ENCODE assay signal across 16 cellular contexts in genomic region chr11:14669958-14670357, GRCh38. TPM values are rescaled to one million over a fixed set of nuclear protein-coding genes. Genes with fewer than 3 reads are reported as not detected.
DNase-seq lines count a peak whose midpoint lies in the region; ATAC-seq and TF ChIP-seq lines count a peak whose summit lies in the region.
"Had no signal": no experiment of that assay in that cellular context is flagged by ENCODE, and none has a peak within 500 bp of the region (broad histone marks: within the 10 kb centered on the region; RNA-seq: fewer than 3 reads in every experiment).

No MANE protein-coding gene starts in this region.

- ATAC-seq in stimulated activated naive CD8-positive, alpha-beta T cell treated with anti-CD3 and anti-CD28 coated beads, Interleukin-15, amount 100 ng/mL, for 72 hours: peak; percentile 38
- ATAC-seq in stimulated activated naive CD8-positive, alpha-beta T cell treated with anti-CD3 and anti-CD28 coated beads, Interleukin-15, Interleukin-2, amounts not matched to agents 100 U/mL and 50 U/mL, for 24 hours: no peak
- ATAC-seq in left lobe of liver (peak; percentile 63), omental fat pad (ENCODE audit: low FRiP score) (no peak), HG02610 (IDR thresholded peaks at IDR 0.05; ENCODE audit: unreplicated experiment) (no peak)

- peaks cover 59% of the 10 kb centered on the region for H3K4me1 Mint-ChIP-seq in stimulated activated naive CD8-positive, alpha-beta T cell treated with anti-CD3 and anti-CD28 coated beads, Interleukin-15, amount 100 ng/mL, for 72 hours
- H3K4me1 Mint-ChIP-seq in activated naive CD8-positive, alpha-beta T cell (ENCODE audit: low read depth): peaks cover 60% of the 10 kb centered on the region

- H3K36me3 Mint-ChIP-seq in activated naive CD8-positive, alpha-beta T cell: peaks cover 32% of the 10 kb centered on the region

- no peak for TF ChIP-seq CTCF in omental fat pad (IDR thresholded peaks at IDR 0.05)

- H3K27me3 Mint-ChIP-seq in stimulated activated naive CD8-positive, alpha-beta T cell treated with anti-CD3 and anti-CD28 coated beads, Interleukin-15, amount 100 ng/mL, for 72 hours: no peaks in the 10 kb centered on the region
- H3K27me3 Mint-ChIP-seq in activated naive CD8-positive, alpha-beta T cell: no peaks in the 10 kb centered on the region

- H3K9me3 Mint-ChIP-seq in stimulated activated naive CD8-positive, alpha-beta T cell treated with anti-CD3 and anti-CD28 coated beads, Interleukin-15, amount 100 ng/mL, for 72 hours: peaks cover 5 to 8% of the 10 kb centered on the region in 2 donors
- H3K9me3 Mint-ChIP-seq in activated naive CD8-positive, alpha-beta T cell (ENCODE audit: low read depth): peaks cover 3% of the 10 kb centered on the region

- no peak overlapping the region for H3K4me3 Mint-ChIP-seq in stimulated activated naive CD8-positive, alpha-beta T cell treated with anti-CD3 and anti-CD28 coated beads, Interleukin-15, amount 100 ng/mL, for 72 hours
- H3K4me3 Mint-ChIP-seq in activated naive CD8-positive, alpha-beta T cell: no peak overlapping the region
- H3K4me3 Mint-ChIP-seq: H9 had no signal

- no peak for DNase-seq in stimulated activated naive CD8-positive, alpha-beta T cell treated with anti-CD3 and anti-CD28 coated beads, Interleukin-15, amount 100 ng/mL, for 72 hours
- no peak for DNase-seq in stimulated activated naive CD8-positive, alpha-beta T cell treated with anti-CD3 and anti-CD28 coated beads, Interleukin-15, Interleukin-2, amounts not matched to agents 100 U/mL and 50 U/mL, for 24 hours
- DNase-seq in left lobe of liver (ENCODE audit: low spot score) (no peak), omental fat pad (ENCODE audit: low spot score) (no peak), NCI-H226 (no peak)
- DNase-seq: H9, MV-4-11, NCI-H1417, NCI-H187 treated with DMSO at 0.1 percent for 48 hours, NCI-H446, NCI-H69, OCI-M1, RPMI8226, SIG-M5 had no signal

- peak overlapping the region in 1 of 2 donors; percentile 66 for H3K27ac Mint-ChIP-seq in stimulated activated naive CD8-positive, alpha-beta T cell treated with anti-CD3 and anti-CD28 coated beads, Interleukin-15, amount 100 ng/mL, for 72 hours
- peak overlapping the region; percentile 54 for H3K27ac Mint-ChIP-seq in activated naive CD8-positive, alpha-beta T cell
- H3K27ac Mint-ChIP-seq: H9 had no signal

RNA-seq across cellular contexts. Expression of gene PDE3B, which starts 26.4 kb away (rescaled TPM):
- total RNA-seq in left lobe of liver (41.1 TPM), omental fat pad (100 to 1,000 TPM in 1 of 4 donors, 10 to 100 TPM in 3; 83.7 to 194 (median 94.5) TPM)

Comparison
In these comparisons a context has a peak if more than half of its experiments do, and no peak if none do; other contexts are left out.
1. ATAC-seq: peak in stimulated activated naive CD8-positive, alpha-beta T cell treated with anti-CD3 and anti-CD28 coated beads, Interleukin-15, amount 100 ng/mL, for 72 hours (single experiment) and left lobe of liver (single experiment); none in stimulated activated naive CD8-positive, alpha-beta T cell treated with anti-CD3 and anti-CD28 coated beads, Interleukin-15, Interleukin-2, amounts not matched to agents 100 U/mL and 50 U/mL, for 24 hours (single experiment), omental fat pad (single experiment) and HG02610 (single experiment).